33 cellular contexts compared by ENCODE assay signal in genomic region chr4:143961084-143961483, GRCh38. TPM values are rescaled to one million over a fixed set of nuclear protein-coding genes. Genes with fewer than 3 reads are reported as not detected.
"Had no signal": no experiment of that assay in that cellular context is flagged by ENCODE, and none has a peak within 500 bp of the region (broad histone marks: within the 10 kb centered on the region; RNA-seq: fewer than 3 reads in every experiment).

No MANE protein-coding gene starts in this region.

- H3K4me3 ChIP-seq: left lung, lower lobe of right lung, ovary, right atrium auricular region, right lobe of liver, smooth muscle cell, stomach, testis, thyroid gland, transverse colon, upper lobe of left lung, vagina had no signal

- H3K27me3 ChIP-seq: left lung, ovary, right atrium auricular region, right lobe of liver, stomach, testis, thyroid gland, transverse colon, upper lobe of left lung, vagina had no signal

- H3K9me3 ChIP-seq: left lung, lower lobe of right lung, ovary, right atrium auricular region, right lobe of liver, stomach, testis, thyroid gland, transverse colon, upper lobe of left lung, vagina had no signal

- H3K36me3 Mint-ChIP-seq: immature natural killer cell; naive thymus-derived CD8-positive, alpha-beta T cell; stimulated activated naive B cell treated with anti-CD40 and anti-IgM and Interleukin-4, amounts not matched to agents 10 μg/mL and 1 μg/mL and 100 μg/mL, for 72 hours had no signal

- H3K9me3 Mint-ChIP-seq: nephron progenitor cell; stimulated activated naive B cell treated with anti-CD40 and anti-IgM and Interleukin-4, amounts not matched to agents 10 μg/mL and 1 μg/mL and 100 μg/mL, for 72 hours had no signal

- H3K27me3 Mint-ChIP-seq: naive thymus-derived CD8-positive, alpha-beta T cell; progenitor cell of endocrine pancreas; stimulated activated naive B cell treated with anti-CD40 and anti-IgM and Interleukin-4, amounts not matched to agents 10 μg/mL and 1 μg/mL and 100 μg/mL, for 72 hours had no signal

- H3K27ac Mint-ChIP-seq: immature natural killer cell; naive thymus-derived CD8-positive, alpha-beta T cell; nephron progenitor cell; progenitor cell of endocrine pancreas; stimulated activated naive B cell treated with anti-CD40 and anti-IgM and Interleukin-4, amounts not matched to agents 10 μg/mL and 1 μg/mL and 100 μg/mL, for 72 hours had no signal

- DNase-seq: hypothalamus; immature natural killer cell; kidney; left colon; left lung; lower lobe of right lung; mammary epithelial cell; mesenchymal stem cell; naive thymus-derived CD8-positive, alpha-beta T cell; nephron progenitor cell; ovary; right lobe of liver; stimulated activated CD4-positive, alpha-beta T cell treated with anti-CD3 and anti-CD28 coated beads, Interleukin-12 subunit alpha, Interleukin-12 subunit beta, amount 100 ng/mL, for 4 hours; stimulated activated CD4-positive, alpha-beta T cell treated with anti-CD3 and anti-CD28 coated beads, Interleukin-15, amount 100 ng/mL, for 24 hours; stimulated activated CD4-positive, alpha-beta T cell treated with anti-CD3 and anti-CD28 coated beads, Interleukin-2, amount 100 ng/mL, for 24 hours; stimulated activated CD4-positive, alpha-beta T cell treated with anti-CD3 and anti-CD28 coated beads, Interleukin-4, amount 100 ng/mL, for 1 hour; stimulated activated naive B cell treated with anti-CD40 and anti-IgM and Interleukin-4, amounts not matched to agents 10 μg/mL and 1 μg/mL and 100 μg/mL, for 72 hours; stimulated activated naive CD8-positive, alpha-beta T cell treated with anti-CD3 and anti-CD28 coated beads, Interleukin-15, Interleukin-2, amounts not matched to agents 100 U/mL and 50 U/mL, for 24 hours; stomach; testis; thyroid gland; transverse colon; upper lobe of left lung had no signal

- H3K4me3 Mint-ChIP-seq: immature natural killer cell; naive thymus-derived CD8-positive, alpha-beta T cell; nephron progenitor cell; stimulated activated naive B cell treated with anti-CD40 and anti-IgM and Interleukin-4, amounts not matched to agents 10 μg/mL and 1 μg/mL and 100 μg/mL, for 72 hours had no signal

- H3K4me1 Mint-ChIP-seq: immature natural killer cell; naive thymus-derived CD8-positive, alpha-beta T cell; nephron progenitor cell; stimulated activated naive B cell treated with anti-CD40 and anti-IgM and Interleukin-4, amounts not matched to agents 10 μg/mL and 1 μg/mL and 100 μg/mL, for 72 hours had no signal

- H3K27ac ChIP-seq: left lung, lower lobe of right lung, ovary, right atrium auricular region, right lobe of liver, stomach, testis, thyroid gland, transverse colon, upper lobe of left lung, vagina had no signal

- H3K36me3 ChIP-seq: left lung, lower lobe of right lung, ovary, right atrium auricular region, right lobe of liver, stomach, thyroid gland, transverse colon, upper lobe of left lung, vagina had no signal

- H3K4me1 ChIP-seq: left lung, lower lobe of right lung, right atrium auricular region, right lobe of liver, stomach, testis, thyroid gland, transverse colon, upper lobe of left lung, vagina had no signal

RNA-seq across cellular contexts. Expression of gene GYPE, which starts 55.7 kb away (rescaled TPM):
- total RNA-seq: mammary epithelial cell, ovary, progenitor cell of endocrine pancreas, renal cortical epithelial cell, smooth muscle cell, transverse colon, vagina had no signal
- polyA plus RNA-seq: mammary epithelial cell, smooth muscle cell had no signal

RNA-seq across cellular contexts. Expression of gene GYPB, which starts 58.1 kb away (rescaled TPM):
- total RNA-seq: kidney; left colon; left lung; lower lobe of right lung; mammary epithelial cell; mucosa of gallbladder; naive thymus-derived CD8-positive, alpha-beta T cell; omental fat pad; ovary; progenitor cell of endocrine pancreas; pulmonary artery endothelial cell; renal cortical epithelial cell; right atrium auricular region; smooth muscle cell; testis; thyroid gland; transverse colon; upper lobe of left lung; vagina had no signal
- polyA plus RNA-seq: immature natural killer cell; liver; mammary epithelial cell; naive thymus-derived CD8-positive, alpha-beta T cell; ovary; stomach; urinary bladder had no signal
